ENCODE assay signal across 18 cellular contexts in genomic region chr3:27089063-27089462, GRCh38.
"Had no signal": no experiment of that assay in that cellular context is flagged by ENCODE, and none has a peak within 500 bp of the region (broad histone marks: within the 10 kb centered on the region; RNA-seq: fewer than 3 reads in every experiment).

No MANE protein-coding gene starts in this region.

- DNase-seq: activated CD4-positive, alpha-beta memory T cell treated with anti-CD3 and anti-CD28 coated beads for 36 hours; activated gamma-delta T cell; activated T-cell treated with anti-CD3 and anti-CD28 coated beads, Interleukin-2, amount 50 U/mL, for 48 hours; effector CD8-positive, alpha-beta T cell; foreskin keratinocyte; lower lobe of right lung; midbrain; naive thymus-derived CD4-positive, alpha-beta T cell; retina; SJCRH30; small intestine; T-helper 9 cell had no signal

- H3K9ac ChIP-seq: parathyroid adenoma had no signal

- H3K27ac ChIP-seq: coronary artery, epithelial cell of prostate, foreskin keratinocyte, lower lobe of right lung, parathyroid adenoma, SJCRH30, tibial nerve had no signal

- H3K36me3 ChIP-seq: heart right ventricle, lower lobe of right lung, SJCRH30, tibial nerve had no signal

- H3K79me2 ChIP-seq: parathyroid adenoma had no signal

- ATAC-seq: foreskin keratinocyte; lower lobe of right lung; naive thymus-derived CD4-positive, alpha-beta T cell had no signal

- H3K27me3 ChIP-seq: foreskin keratinocyte, SJCRH30, tibial nerve had no signal

- H3K4me1 ChIP-seq: foreskin keratinocyte, lower lobe of right lung, parathyroid adenoma, SJCRH30 had no signal

- H3K4me3 ChIP-seq: coronary artery, heart right ventricle, lower lobe of right lung, SJCRH30, tibial nerve had no signal

- H3K9me3 ChIP-seq: heart right ventricle, lower lobe of right lung, SJCRH30, tibial nerve had no signal

- H2AFZ ChIP-seq: parathyroid adenoma had no signal

- FAIRE-seq: keratinocyte, small intestine had no signal
